8 cellular contexts compared by ENCODE assay signal in the genomic region with DNA sequence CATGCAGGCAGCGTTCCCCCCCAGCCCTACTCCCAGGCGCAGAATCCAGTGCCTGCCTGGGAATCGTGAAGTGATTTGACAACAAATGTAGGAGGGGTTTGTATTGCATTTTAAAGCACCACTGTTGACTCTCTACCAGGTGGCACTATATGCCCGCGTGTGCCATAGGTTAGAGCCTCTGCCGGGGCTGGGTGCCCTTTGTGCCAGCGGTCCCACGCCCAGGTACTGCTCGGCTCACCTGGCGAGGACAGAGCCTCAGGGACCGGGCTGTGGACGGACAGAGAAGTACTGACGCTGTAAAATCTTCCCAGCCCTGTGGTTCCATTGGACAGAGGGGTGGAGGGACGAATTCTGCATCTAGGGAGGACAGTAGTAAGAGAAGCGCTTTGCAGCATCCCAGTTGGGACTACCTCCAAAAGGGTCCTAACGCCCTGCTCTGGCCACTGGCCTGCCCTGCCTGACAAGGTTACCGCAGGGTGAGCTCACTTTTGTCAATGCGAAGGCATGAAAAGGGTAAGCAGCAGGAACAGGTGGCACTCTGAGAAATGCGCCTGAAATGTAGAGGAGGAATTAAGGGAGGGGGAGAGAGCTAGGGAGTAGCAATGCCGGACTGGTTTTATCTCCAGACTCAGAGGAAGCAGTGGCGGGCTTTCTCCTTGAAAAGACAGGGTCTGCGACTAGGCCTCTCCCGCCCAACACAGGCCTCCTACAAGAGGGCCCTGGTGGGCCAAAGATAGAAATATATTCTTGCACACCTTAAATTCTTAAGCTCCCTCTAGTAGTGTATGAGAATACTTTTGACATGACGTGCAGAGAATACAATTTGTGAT. TPM values are rescaled to one million over a fixed set of nuclear protein-coding genes. Genes with fewer than 3 reads are reported as not detected.
DNase-seq lines count a peak whose midpoint lies in the region; ATAC-seq and TF ChIP-seq lines count a peak whose summit lies in the region.

No MANE protein-coding gene starts in this region.

- peak overlapping the region; percentile 47 to 74 (median 60); a peak in 19 of 20 replicates for H3K4me3 ChIP-seq in BLaER1 treated with 17β-estradiol and CSF1 and Interleukin-3, amounts not matched to agents 10 nM and 100 nM
- H3K4me3 ChIP-seq in SJSA1: peak overlapping the region; percentile 97
- H3K4me3 ChIP-seq in fibroblast of villous mesenchyme (ENCODE audit: low read depth, low read length): peak overlapping the region; percentile 87

- no peak overlapping the region for H3K27ac ChIP-seq in BLaER1 treated with 17β-estradiol and CSF1 and Interleukin-3, amounts not matched to agents 10 nM and 100 nM
- H3K27ac ChIP-seq in SJSA1: peak overlapping the region; percentile 8; the same call in 1 of the 2 replicates

- H3K36me3 ChIP-seq in BLaER1 treated with 17β-estradiol and CSF1 and Interleukin-3, amounts not matched to agents 10 nM and 100 nM: no peaks in the 10 kb centered on the region
- peaks cover 8% of the 10 kb centered on the region for H3K36me3 ChIP-seq in SJSA1

- peaks cover 0 to 6% (median 0%) of the 10 kb centered on the region in 11 experiments; a peak in 3 of 22 replicates for H4K20me1 ChIP-seq in BLaER1 treated with 17β-estradiol and CSF1 and Interleukin-3, amounts not matched to agents 10 nM and 100 nM

- H3K4me2 ChIP-seq in BLaER1 treated with 17β-estradiol and CSF1 and Interleukin-3, amounts not matched to agents 10 nM and 100 nM: peak overlapping the region; percentile 58 to 83 (median 66); a peak in 21 of 22 replicates

- H3K9ac ChIP-seq in BLaER1 treated with 17β-estradiol and CSF1 and Interleukin-3, amounts not matched to agents 10 nM and 100 nM: peak overlapping the region in 2 of 11 experiments; percentile 30 to 39; a peak in 1 of 22 replicates

- intact Hi-C loops in posterior cingulate gyrus (cut with DNase I): loop anchor here (5.0 to 10.0 kb wide), 2 partner anchors 212 to 270 kb away; no protein-coding TSS in a partner anchor

- H3K4me1 ChIP-seq in BLaER1 treated with 17β-estradiol and CSF1 and Interleukin-3, amounts not matched to agents 10 nM and 100 nM: peaks cover 0 to 5% (median 0%) of the 10 kb centered on the region in 10 experiments; a peak in 1 of 20 replicates
- H3K4me1 ChIP-seq in SJSA1 (replicated peaks): peaks cover 6% of the 10 kb centered on the region

- H3K9me3 ChIP-seq in BLaER1 treated with 17β-estradiol and CSF1 and Interleukin-3, amounts not matched to agents 10 nM and 100 nM (replicated peaks in 1 of 11): peaks cover 6 to 11% (median 10%) of the 10 kb centered on the region in 11 experiments; a peak in 17 of 22 replicates
- 0 out of 2 replicates have a peak, but pooled peaks cover 3% of the 10 kb centered on the region for H3K9me3 ChIP-seq in SJSA1 (replicated peaks)

- ATAC-seq in HG03442 (IDR thresholded peaks at IDR 0.05; ENCODE audit: unreplicated experiment): peak; percentile 20

- TF ChIP-seq CTCF in fibroblast of villous mesenchyme (IDR thresholded peaks at IDR 0.05; ENCODE audit: insufficient read depth, low read depth, low read length): no peak

- DNase-seq in SJSA1 (ENCODE audit: low read depth in 1 of 2, low spot score in 2 of 2) (no peak), fibroblast of villous mesenchyme (ENCODE audit: low read depth) (no peak), posterior cingulate gyrus (peak in 7 of 10 donors; percentile 16 to 82 (median 34)), SIG-M5 (lab: John Stamatoyannopoulos, UW) (no peak), cortex of kidney (lab: John Stamatoyannopoulos, UW) (no peak), foreskin melanocyte (no peak)

- peaks cover 37 to 51% (median 40%) of the 10 kb centered on the region in 11 experiments for H3K27me3 ChIP-seq in BLaER1 treated with 17β-estradiol and CSF1 and Interleukin-3, amounts not matched to agents 10 nM and 100 nM
- no peaks in the 10 kb centered on the region for H3K27me3 ChIP-seq in SJSA1 (replicated peaks)

RNA-seq across cellular contexts. Expression of a gene that starts 0.9 kb away (rescaled TPM):
- total RNA-seq in SJSA1 (2014; rRNA removed; shearing (Covaris generic)): 27.3 and 31.6 TPM in 2 replicates
- 63.5 and 63.8 TPM in 2 replicates for total RNA-seq in fibroblast of villous mesenchyme

Comparison
In these comparisons a context has a peak if more than half of its experiments do, and no peak if none do; other contexts are left out.
1. DNase-seq: peak in posterior cingulate gyrus (7 of 10); none in SJSA1 (0 of 2), fibroblast of villous mesenchyme (single experiment), SIG-M5 (single experiment), cortex of kidney (single experiment) and foreskin melanocyte (single experiment).
2. Peak in every context shown above with its lines, with median percentiles within 50 percentile points of each other: H3K4me3 ChIP-seq.